In the genomic region with DNA sequence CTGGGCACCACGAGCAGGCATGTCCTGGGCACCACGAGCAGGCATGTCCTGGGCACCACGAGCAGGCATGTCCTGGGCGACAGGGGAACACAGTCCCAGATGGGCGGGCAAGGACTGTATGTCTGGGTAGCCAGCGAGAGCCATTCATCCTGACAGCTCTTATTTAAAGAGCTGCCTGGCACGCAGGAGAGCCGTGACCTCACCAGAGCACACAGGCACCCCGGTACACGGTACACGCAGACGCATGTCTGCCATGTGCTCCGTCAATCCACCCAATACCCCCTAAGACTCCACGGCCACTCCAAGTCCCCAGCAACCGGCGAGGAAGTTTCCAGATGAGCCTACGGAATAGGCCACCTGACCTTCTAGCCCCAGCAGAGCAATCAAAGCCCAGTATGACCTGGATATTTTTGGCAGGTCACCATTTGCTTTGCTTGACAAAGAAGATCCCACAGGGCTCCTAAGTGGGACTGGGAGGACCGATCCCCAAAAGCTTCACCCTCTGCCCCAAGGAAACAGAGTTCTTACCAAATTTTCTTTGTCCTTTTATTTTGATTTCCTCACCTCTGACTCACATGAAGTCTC, we compare ENCODE assay signal across 13 cellular contexts.
"Had no signal": no experiment of that assay in that cellular context is flagged by ENCODE, and none has a peak within 500 bp of the region (broad histone marks: within the 10 kb centered on the region; RNA-seq: fewer than 3 reads in every experiment).

No MANE protein-coding gene starts in this region.

- DNase-seq: activated CD4-positive, alpha-beta memory T cell treated with anti-CD3 and anti-CD28 coated beads, Interleukin-2, amount 10 ng/mL, durations not matched to agents 7 days and 5 days; activated gamma-delta T cell; activated T-cell treated with anti-CD3 and anti-CD28 coated beads, Interleukin-2, amount 50 U/mL, for 48 hours; aorta; caudate nucleus; effector CD8-positive, alpha-beta T cell; hypothalamus; mesenchymal stem cell had no signal

- ATAC-seq: stimulated activated memory B cell treated with anti-CD40 and anti-IgM and Interleukin-4, amounts not matched to agents 10 μg/mL and 1 μg/mL and 100 μg/mL, for 72 hours had no signal

- H3K27me3 ChIP-seq: transverse colon had no signal

- H3K4me3 Mint-ChIP-seq: activated CD4-positive, alpha-beta memory T cell treated with anti-CD3 and anti-CD28 coated beads, Interleukin-2, amount 10 ng/mL, durations not matched to agents 7 days and 5 days; nephron; stimulated activated memory B cell treated with anti-CD40 and anti-IgM and Interleukin-4, amounts not matched to agents 10 μg/mL and 1 μg/mL and 100 μg/mL, for 72 hours had no signal

- H3K36me3 ChIP-seq: transverse colon had no signal

- H3K4me3 ChIP-seq: coronary artery, smooth muscle cell, transverse colon had no signal

- H3K9me3 Mint-ChIP-seq: activated CD4-positive, alpha-beta memory T cell treated with anti-CD3 and anti-CD28 coated beads, Interleukin-2, amount 10 ng/mL, durations not matched to agents 7 days and 5 days; nephron; stimulated activated memory B cell treated with anti-CD40 and anti-IgM and Interleukin-4, amounts not matched to agents 10 μg/mL and 1 μg/mL and 100 μg/mL, for 72 hours had no signal

- H3K36me3 Mint-ChIP-seq: stimulated activated memory B cell treated with anti-CD40 and anti-IgM and Interleukin-4, amounts not matched to agents 10 μg/mL and 1 μg/mL and 100 μg/mL, for 72 hours had no signal

- H3K9me3 ChIP-seq: transverse colon had no signal

- H3K27ac ChIP-seq: coronary artery had no signal

- H3K4me1 Mint-ChIP-seq: activated CD4-positive, alpha-beta memory T cell treated with anti-CD3 and anti-CD28 coated beads, Interleukin-2, amount 10 ng/mL, durations not matched to agents 7 days and 5 days had no signal

- H3K27ac Mint-ChIP-seq: activated CD4-positive, alpha-beta memory T cell treated with anti-CD3 and anti-CD28 coated beads, Interleukin-2, amount 10 ng/mL, durations not matched to agents 7 days and 5 days; nephron; stimulated activated memory B cell treated with anti-CD40 and anti-IgM and Interleukin-4, amounts not matched to agents 10 μg/mL and 1 μg/mL and 100 μg/mL, for 72 hours had no signal
